In genomic region chr4:122731676-122732075, GRCh38 we compare ENCODE assay signal across 10 cellular contexts. TPM values are rescaled to one million over a fixed set of nuclear protein-coding genes. Genes with fewer than 3 reads are reported as not detected.
DNase-seq lines count a peak whose midpoint lies in the region; TF ChIP-seq lines count a peak whose summit lies in the region.
"Had no signal": no experiment of that assay in that cellular context is flagged by ENCODE, and none has a peak within 500 bp of the region (broad histone marks: within the 10 kb centered on the region; RNA-seq: fewer than 3 reads in every experiment).

No MANE protein-coding gene starts in this region.

- TF ChIP-seq CTCF in LNCaP clone FGC (IDR thresholded peaks at IDR 0.05; ENCODE audit: control insufficient read depth, extremely low read depth, insufficient read depth) (no peak), colonic mucosa (IDR thresholded peaks at IDR 0.05) (no peak), nephron (IDR thresholded peaks at IDR 0.05; ENCODE audit: unreplicated experiment in 3 of 3) (no peak)

- H3K4me1 Mint-ChIP-seq in nephron: peaks cover 38% of the 10 kb centered on the region

- H3K9ac ChIP-seq in BLaER1: no peak overlapping the region
- no peak overlapping the region for H3K9ac ChIP-seq in colonic mucosa (ENCODE audit: low read depth in 2 of 2, low read length in 2 of 2)

- H3K4me3 ChIP-seq in BLaER1: no peak overlapping the region
- H3K4me3 ChIP-seq in LNCaP clone FGC (ENCODE audit: low read depth, low read length): peak overlapping the region; percentile 38; the same call in 1 of the 2 replicates
- no peak overlapping the region for H3K4me3 ChIP-seq in colonic mucosa

- peaks cover 3% of the 10 kb centered on the region for H3K9me3 Mint-ChIP-seq in nephron
- H3K9me3 Mint-ChIP-seq: stimulated activated naive B cell treated with anti-CD40 and anti-IgM and Interleukin-4, amounts not matched to agents 10 μg/mL and 1 μg/mL and 100 μg/mL, for 72 hours had no signal

- H3K36me3 ChIP-seq in BLaER1 (no peaks in the 10 kb centered on the region), colonic mucosa (no peaks in the 10 kb centered on the region)
- H3K36me3 ChIP-seq: neutrophil had no signal

- intact Hi-C loops in colonic mucosa (cut with DNase I): no loop called here

- H3K27me3 ChIP-seq in BLaER1 (no peaks in the 10 kb centered on the region), colonic mucosa (no peaks in the 10 kb centered on the region)
- H3K27me3 ChIP-seq: neutrophil had no signal

- no peak for DNase-seq in LNCaP clone FGC (ENCODE audit: low read depth)
- DNase-seq in colonic mucosa: no peak
- no peak for DNase-seq in NCI-H1930 (lab: John Stamatoyannopoulos, UW)
- no peak for DNase-seq in HPDE6-E6E7 (ENCODE audit: extremely low spot score)
- no peak for DNase-seq in GDM1 (lab: John Stamatoyannopoulos, UW)
- DNase-seq in NK-92 (lab: John Stamatoyannopoulos, UW; ENCODE audit: unreplicated experiment): no peak

- peak overlapping the region; percentile 66 for H3K4me2 ChIP-seq in BLaER1

- H3K4me3 Mint-ChIP-seq in nephron: peak overlapping the region; percentile 24 to 96 (median 95)

- H4K20me1 ChIP-seq in BLaER1: no peaks in the 10 kb centered on the region

- H3K36me3 Mint-ChIP-seq in nephron (ENCODE audit: low read depth): peaks cover 15% of the 10 kb centered on the region

- no peaks in the 10 kb centered on the region for H3K9me3 ChIP-seq in BLaER1
- H3K9me3 ChIP-seq in colonic mucosa: no peaks in the 10 kb centered on the region
- H3K9me3 ChIP-seq: neutrophil had no signal

- H3K27ac Mint-ChIP-seq in nephron: peak overlapping the region in 1 of 3 experiments; percentile 91

- H3K27ac ChIP-seq in BLaER1 (no peak overlapping the region), colonic mucosa (peak overlapping the region; percentile 13)

- H3K27me3 Mint-ChIP-seq in nephron (ENCODE audit: low read depth): no peaks in the 10 kb centered on the region
- H3K27me3 Mint-ChIP-seq: stimulated activated naive B cell treated with anti-CD40 and anti-IgM and Interleukin-4, amounts not matched to agents 10 μg/mL and 1 μg/mL and 100 μg/mL, for 72 hours had no signal

- H3K4me1 ChIP-seq in BLaER1 (peaks cover 16% of the 10 kb centered on the region; the same call in 1 of the 2 replicates), colonic mucosa (no peaks in the 10 kb centered on the region)

RNA-seq across cellular contexts. Expression of gene BBS12, which starts 0.8 kb away (rescaled TPM):
- 1 to 10 TPM; 1.9 to 4.8 TPM for total RNA-seq in colonic mucosa
